ENCODE assay signal across 8 cellular contexts in genomic region chr11:95788921-95789505, GRCh38. TPM values are rescaled to one million over a fixed set of nuclear protein-coding genes. Genes with fewer than 3 reads are reported as not detected.
DNase-seq lines count a peak whose midpoint lies in the region; ATAC-seq, FAIRE-seq and TF ChIP-seq lines count a peak whose summit lies in the region.

No MANE protein-coding gene starts in this region.

- TF ChIP-seq EP300 in A549 (IDR thresholded peaks at IDR 0.05) = no peak

- H3K36me3 ChIP-seq in GM06990 (ENCODE audit: control insufficient read depth, insufficient read depth, low read length) (no peaks in the 10 kb centered on the region; the same call in none of the 2 replicates), MG63 (peaks cover 39% of the 10 kb centered on the region), esophagus squamous epithelium (peaks cover 0 to 40% (median 0%) of the 10 kb centered on the region in 3 donors)

- peak overlapping the region; percentile 95 for H3K27ac Mint-ChIP-seq in nephron progenitor cell

- no peak for TF ChIP-seq RAD21 in A549 (conservative IDR thresholded peaks at IDR 0.05 in 1 of 2, IDR thresholded peaks at IDR 0.05 in 1 of 2)

- POLR2A ChIA-PET in A549 (lab: Yijun Ruan, JAX) = interaction anchor here (0.8 to 2.1 kb wide), 7 partner anchors 9 to 722 kb away, joined by 3 to 9 read pairs (median 6); partner anchors contain the start of genes CCDC82, JRKL, MAML2 and SRSF8

- H3K9me3 ChIP-seq in A549 (no peaks in the 10 kb centered on the region), MG63 (no peaks in the 10 kb centered on the region), esophagus squamous epithelium (no peaks in the 10 kb centered on the region)

- H3K4me3 Mint-ChIP-seq in nephron progenitor cell = peak overlapping the region; percentile 84

- H3K4me1 Mint-ChIP-seq in nephron progenitor cell = peaks cover 41% of the 10 kb centered on the region

- 5% methylated on average over 9 of the region's 34 CpGs for WGBS in A549 (ENCODE audit: missing lambda C conversion rate)
- WGBS in esophagus squamous epithelium, 2 donors = 1 to 4% methylated on average over 9 to 11 of the region's 34 CpGs

- no peaks in the 10 kb centered on the region for H3K9me3 Mint-ChIP-seq in nephron progenitor cell

- intact Hi-C loops in esophagus squamous epithelium (cut with DNase I) = no loop called here

- H3K27me3 ChIP-seq in GM06990 (replicated peaks; ENCODE audit: control insufficient read depth, insufficient read depth, low read length) (no peaks in the 10 kb centered on the region), MG63 (no peaks in the 10 kb centered on the region), esophagus squamous epithelium (no peaks in the 10 kb centered on the region)

- H3K4me2 ChIP-seq in A549 = peak overlapping the region; percentile 93

- no peak for FAIRE-seq in A549 (lab: Jason Lieb, UNC)
- no peak for FAIRE-seq in urothelium cell line (lab: Jason Lieb, UNC)

- H3K27ac ChIP-seq in A549 (peak overlapping the region; percentile 93 to 98), esophagus squamous epithelium (peak overlapping the region; percentile 98 to 99 (median 99))

- TF ChIP-seq CTCF in A549 (IDR thresholded peaks at IDR 0.05) = no peak
- peak; percentile 43 for TF ChIP-seq CTCF in GM06990 (IDR thresholded peaks at IDR 0.05; ENCODE audit: insufficient read depth, low read length, poor library complexity, severe bottlenecking)
- TF ChIP-seq CTCF in esophagus squamous epithelium (IDR thresholded peaks at IDR 0.05) = peak in 2 of 6 experiments; percentile 8 to 13
- TF ChIP-seq CTCF in nephron progenitor cell (IDR thresholded peaks at IDR 0.05) = peak; percentile 17

- TF ChIP-seq POLR2A in A549 (IDR thresholded peaks at IDR 0.05; ENCODE audit: low read length) (no peak), esophagus squamous epithelium (IDR thresholded peaks at IDR 0.05) (no peak)

- DNase-seq in A549 (ENCODE audit: low read depth in 1 of 2, low spot score in 1 of 2) (peak; percentile 28 to 31), GM06990 (ENCODE audit: extremely low read depth, insufficient read length) (no peak), MG63 (peak; percentile 14), esophagus squamous epithelium (lab: John Stamatoyannopoulos, UW) (no peak), nephron progenitor cell (peak; percentile 53), urothelium cell line (ENCODE audit: low spot score) (peak; percentile 34), NCI-H1694 treated with DMSO at 0.1 percent for 48 hours (lab: John Stamatoyannopoulos, UW) (no peak)
- DNase-seq in activated CD4-positive, alpha-beta T cell treated with anti-CD3 and anti-CD28 coated beads, Interleukin-2, amount 50 U/mL, for 4 hours = peak; percentile 12 to 13

- CTCF ChIA-PET in A549 (lab: Yijun Ruan, JAX) = interaction anchor here (0.6 to 1.2 kb wide), 2 partner anchors 17 to 635 kb away, joined by 3 to 4 read pairs; no protein-coding TSS in a partner anchor

- peaks cover 51% of the 10 kb centered on the region for H3K36me3 Mint-ChIP-seq in nephron progenitor cell (ENCODE audit: low read depth)

- H3K27me3 Mint-ChIP-seq in nephron progenitor cell (ENCODE audit: low read depth, poor library complexity) = peaks cover 6% of the 10 kb centered on the region

- ATAC-seq in A549 = peak; percentile 7 to 17; a peak in 3 of 6 replicates

- H3K4me1 ChIP-seq in A549 (peaks cover 15% of the 10 kb centered on the region; the same call in 2 of the 3 replicates), esophagus squamous epithelium (peaks cover 0 to 30% (median 16%) of the 10 kb centered on the region in 3 donors)

- peak overlapping the region; percentile 88 for H3K4me3 ChIP-seq in A549
- peak overlapping the region; percentile 93 for H3K4me3 ChIP-seq in GM06990 (replicated peaks; ENCODE audit: low read depth, low read length)
- peak overlapping the region; percentile 98 for H3K4me3 ChIP-seq in MG63
- H3K4me3 ChIP-seq in esophagus squamous epithelium = peak overlapping the region; percentile 85 to 96 (median 88)

TF ChIP-seq in A549, 52 proteins besides CTCF, POLR2A, EP300 and RAD21:
- TF ChIP-seq PBX3 (IDR thresholded peaks at IDR 0.05) (0 out of 2 replicates have a peak, but pooled peaks have one; percentile 23), HEYL (CRISPR knock-in tag; IDR thresholded peaks at IDR 0.05) (no peak), CBX8 (IDR thresholded peaks at IDR 0.05) (no peak), HDAC2 (IDR thresholded peaks at IDR 0.05) (no peak), TFCP2L1 (CRISPR knock-in tag; IDR thresholded peaks at IDR 0.05) (0 out of 2 replicates have a peak, but pooled peaks have one; percentile 35), PHF8 (IDR thresholded peaks at IDR 0.05; ENCODE audit: borderline replicate concordance, low read depth) (peak; percentile 19; the same call in 1 of the 2 replicates)

RNA-seq across cellular contexts. Expression of gene FAM76B, which starts 0.6 kb away (rescaled TPM):
- polyA plus RNA-seq in A549 (2011; rRNA removed) (21.4 and 33.3 TPM in 2 replicates), A549 (2017; fragmentation: RNase III; extraction: RNeasy Plus Mini Kit Qiagen cat#74134 plus additional on column Dnase treatment) (11.4 to 14.3 TPM (median 11.8 TPM) in 3 replicates)
- 4.5 and 5.4 TPM in 2 replicates for polyA plus RNA-seq in A549 (2012; cell fraction: cytosol; rRNA removed)
- 6.6 and 8.1 TPM in 2 replicates for polyA plus RNA-seq in A549 (2012; cell fraction: nucleus; rRNA removed)
- 5.8 and 8.8 TPM in 2 replicates for polyA minus RNA-seq in A549 (2011; rRNA and poly(A)+ RNA removed)
- total RNA-seq in MG63 (2014; rRNA removed; shearing (Covaris generic); ENCODE audit: low replicate concordance) = 16.4 and 16.6 TPM in 2 replicates
- total RNA-seq in esophagus squamous epithelium = 10 to 100 TPM; 14.8 to 33.8 (median 19.8) TPM

RNA-seq across cellular contexts. Expression of gene CEP57, which starts 1.3 kb away (rescaled TPM):
- 30.4 and 47.3 TPM in 2 replicates for polyA plus RNA-seq in A549 (2011; rRNA removed)
- 7.3 and 7.4 TPM in 2 replicates for polyA plus RNA-seq in A549 (2012; cell fraction: cytosol; rRNA removed)
- polyA plus RNA-seq in A549 (2012; cell fraction: nucleus; rRNA removed) = 6.7 and 10.9 TPM in 2 replicates
- polyA plus RNA-seq in A549 (2017; fragmentation: RNase III; extraction: RNeasy Plus Mini Kit Qiagen cat#74134 plus additional on column Dnase treatment) = 17.2 to 21.3 TPM (median 19.9 TPM) in 3 replicates
- polyA minus RNA-seq in A549 (2011; rRNA and poly(A)+ RNA removed) = 10.3 and 13.0 TPM in 2 replicates
- 26.8 and 28.2 TPM in 2 replicates for total RNA-seq in MG63 (2014; rRNA removed; shearing (Covaris generic); ENCODE audit: low replicate concordance)
- total RNA-seq in esophagus squamous epithelium = 10 to 100 TPM; 18.6 to 30.1 (median 23.8) TPM

Comparison
In these comparisons a context has a peak if more than half of its experiments do, and no peak if none do; other contexts are left out.
1. DNase-seq: peak in A549 (2 of 2), MG63 (single experiment), activated CD4-positive, alpha-beta T cell treated with anti-CD3 and anti-CD28 coated beads, Interleukin-2, amount 50 U/mL, for 4 hours (2 of 2), nephron progenitor cell (single experiment) and urothelium cell line (single experiment); none in GM06990 (single experiment), esophagus squamous epithelium (single experiment) and NCI-H1694 treated with DMSO at 0.1 percent for 48 hours (single experiment).
2. Peak in every context shown above with its lines, with median percentiles within 50 percentile points of each other: H3K4me3 ChIP-seq.